9 cellular contexts compared by ENCODE assay signal in the genomic region with DNA sequence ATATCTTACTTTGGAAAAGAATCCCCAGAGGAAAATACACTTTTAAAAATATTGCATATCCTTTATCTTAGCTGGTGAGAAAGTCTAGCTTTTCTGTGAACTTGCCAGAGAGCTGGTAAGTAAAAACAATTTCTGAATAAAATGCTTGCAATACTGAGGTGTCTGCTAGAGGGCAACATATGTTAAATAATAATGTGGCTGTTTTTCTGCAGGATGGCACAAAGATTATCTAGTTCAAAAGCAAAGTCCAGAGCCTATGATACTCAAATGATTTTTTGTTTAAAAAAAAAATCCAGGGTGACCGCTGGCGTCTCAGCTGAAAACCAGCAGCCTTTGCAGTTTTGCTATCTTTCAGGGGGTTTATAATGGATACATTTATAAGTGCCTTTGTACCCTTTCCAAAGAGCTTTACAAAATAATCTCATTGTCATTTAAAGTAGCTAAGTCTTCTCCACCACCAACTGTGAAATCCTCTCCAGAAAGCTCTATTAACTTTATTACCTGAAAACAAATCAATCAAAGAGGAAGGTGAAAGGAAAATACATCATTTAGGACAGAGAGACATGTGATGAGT.
DNase-seq lines count a peak whose midpoint lies in the region; ATAC-seq and TF ChIP-seq lines count a peak whose summit lies in the region.
"Had no signal": no experiment of that assay in that cellular context is flagged by ENCODE, and none has a peak within 500 bp of the region (broad histone marks: within the 10 kb centered on the region; RNA-seq: fewer than 3 reads in every experiment).

No MANE protein-coding gene starts in this region.

- H3K36me3 Mint-ChIP-seq in activated T-cell treated with anti-CD3 and anti-CD28 coated beads, Interleukin-2, amount 50 U/mL, for 72 hours (ENCODE audit: insufficient read depth in 2 of 2), result no peaks in the 10 kb centered on the region
- H3K36me3 Mint-ChIP-seq: naive thymus-derived CD4-positive, alpha-beta T cell had no signal

- peak; percentile 39 for TF ChIP-seq CTCF in VCaP (conservative IDR thresholded peaks at IDR 0.05)

- H3K27me3 Mint-ChIP-seq in activated T-cell treated with anti-CD3 and anti-CD28 coated beads, Interleukin-2, amount 50 U/mL, for 72 hours (ENCODE audit: low read depth), result peaks cover 10% of the 10 kb centered on the region

- no peaks in the 10 kb centered on the region for H3K9me3 Mint-ChIP-seq in activated T-cell treated with anti-CD3 and anti-CD28 coated beads, Interleukin-2, amount 50 U/mL, for 72 hours
- H3K9me3 Mint-ChIP-seq: naive thymus-derived CD4-positive, alpha-beta T cell had no signal

- ATAC-seq in activated T-cell treated with anti-CD3 and anti-CD28 coated beads, Interleukin-2, amount 50 U/mL, for 72 hours (replicated peaks in 1 of 2), result no peak
- ATAC-seq: naive thymus-derived CD4-positive, alpha-beta T cell had no signal

- no peak overlapping the region for H3K27ac Mint-ChIP-seq in activated T-cell treated with anti-CD3 and anti-CD28 coated beads, Interleukin-2, amount 50 U/mL, for 72 hours
- H3K27ac Mint-ChIP-seq: naive thymus-derived CD4-positive, alpha-beta T cell had no signal

- H3K27ac ChIP-seq in VCaP, result no peak overlapping the region

- DNase-seq in GDM1 (lab: John Stamatoyannopoulos, UW) (peak; percentile 35), NAMALWA (ENCODE audit: low spot score) (peak; percentile 58), kidney glomerular epithelial cell (lab: John Stamatoyannopoulos, UW) (peak; percentile 64)
- no peak for DNase-seq in stimulated activated CD4-positive, alpha-beta T cell treated with anti-CD3 and anti-CD28 coated beads, Interleukin-4, amount 100 ng/mL, for 1 hour
- no peak for DNase-seq in activated T-cell treated with anti-CD3 and anti-CD28 coated beads, Interleukin-2, amount 50 U/mL, for 72 hours
- DNase-seq in central memory CD4-positive, alpha-beta T cell, result no peak
- no peak for DNase-seq in activated CD8-positive, alpha-beta memory T cell treated with anti-CD3 and anti-CD28 coated beads for 24 hours

- H3K4me3 Mint-ChIP-seq in activated T-cell treated with anti-CD3 and anti-CD28 coated beads, Interleukin-2, amount 50 U/mL, for 72 hours, result no peak overlapping the region
- H3K4me3 Mint-ChIP-seq: naive thymus-derived CD4-positive, alpha-beta T cell had no signal

- H3K4me1 Mint-ChIP-seq in activated T-cell treated with anti-CD3 and anti-CD28 coated beads, Interleukin-2, amount 50 U/mL, for 72 hours (ENCODE audit: low read depth), result no peaks in the 10 kb centered on the region

Comparison
In these comparisons a context has a peak if more than half of its experiments do, and no peak if none do; other contexts are left out.
1. DNase-seq: peak in GDM1 (single experiment), NAMALWA (single experiment) and kidney glomerular epithelial cell (single experiment); none in stimulated activated CD4-positive, alpha-beta T cell treated with anti-CD3 and anti-CD28 coated beads, Interleukin-4, amount 100 ng/mL, for 1 hour (single experiment), activated T-cell treated with anti-CD3 and anti-CD28 coated beads, Interleukin-2, amount 50 U/mL, for 72 hours (0 of 2), central memory CD4-positive, alpha-beta T cell (single experiment) and activated CD8-positive, alpha-beta memory T cell treated with anti-CD3 and anti-CD28 coated beads for 24 hours (single experiment).